Comparison of ENCODE assay signal across 9 cellular contexts in the genomic region with DNA sequence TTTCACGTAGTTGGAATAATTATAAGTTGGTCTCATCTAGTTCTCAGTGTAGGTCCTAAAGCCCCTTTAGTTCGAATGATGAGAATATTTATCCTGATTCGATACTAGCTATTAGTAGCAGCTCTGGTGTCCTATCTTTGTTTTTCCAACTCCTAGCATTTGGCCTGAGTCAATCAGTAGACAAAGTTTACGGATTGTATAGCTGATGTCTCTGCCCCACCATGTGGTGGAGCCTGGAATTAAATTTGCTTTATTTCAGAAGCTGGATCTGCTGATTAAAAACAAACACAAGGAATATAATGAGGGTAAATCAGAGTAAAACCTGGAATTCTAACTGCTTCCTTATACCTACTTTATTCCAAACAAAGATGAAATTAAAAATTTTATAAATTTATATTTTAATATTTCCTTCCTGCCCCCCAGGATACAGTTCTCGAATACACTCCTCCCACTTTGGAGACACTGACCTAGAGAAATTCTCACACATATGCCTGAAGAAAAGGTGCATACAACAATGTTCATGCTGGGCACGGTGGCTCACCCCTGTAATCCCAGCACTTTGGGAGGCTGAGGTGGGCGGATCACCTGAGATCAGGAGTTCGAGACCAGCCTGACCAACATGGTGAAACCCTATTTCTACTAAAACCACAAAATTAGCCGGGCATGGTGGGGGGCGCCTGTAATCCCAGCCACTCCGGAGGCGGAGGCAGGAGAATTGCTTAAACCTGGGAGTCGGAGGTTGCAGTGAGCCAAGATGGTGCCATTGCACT. TPM values are rescaled to one million over a fixed set of nuclear protein-coding genes. Genes with fewer than 3 reads are reported as not detected.
DNase-seq lines count a peak whose midpoint lies in the region; ATAC-seq and TF ChIP-seq lines count a peak whose summit lies in the region.
"Had no signal": no experiment of that assay in that cellular context is flagged by ENCODE, and none has a peak within 500 bp of the region (broad histone marks: within the 10 kb centered on the region; RNA-seq: fewer than 3 reads in every experiment).

No MANE protein-coding gene starts in this region.

- no peaks in the 10 kb centered on the region for H3K4me1 Mint-ChIP-seq in stimulated activated effector memory CD8-positive, alpha-beta T cell treated with anti-CD3 and anti-CD28 coated beads, Interleukin-12 subunit alpha, Interleukin-12 subunit beta, amount 100 ng/mL, for 72 hours

- dilution Hi-C loops in mammary epithelial cell (cut with HindIII; ENCODE audit: low sequenced_read_pairs), result no loop called here

- intact Hi-C loops in mammary epithelial cell (cut with micrococcal nuclease), result loop anchor here (1.0 to 5.0 kb wide), 2 partner anchors 131 to 396 kb away; no protein-coding TSS in a partner anchor
- intact Hi-C loops in uterus (cut with DNase I; ENCODE audit: low total_unique reads), result no loop called here

- DNase-seq in BE2C, result peak; percentile 57
- DNase-seq in NCI-H446 treated with DMSO at 0.1 percent for 48 hours (lab: John Stamatoyannopoulos, UW), result peak; percentile 34
- peak; percentile 32 for DNase-seq in mammary epithelial cell
- no peak for DNase-seq in kidney epithelial cell (ENCODE audit: low read depth)
- no peak for DNase-seq in uterus
- no peak for DNase-seq in stimulated activated effector memory CD8-positive, alpha-beta T cell treated with anti-CD3 and anti-CD28 coated beads, Interleukin-12 subunit alpha, Interleukin-12 subunit beta, amount 100 ng/mL, for 72 hours (ENCODE audit: low spot score in 2 of 2)

- no peak overlapping the region for H3K9ac ChIP-seq in mammary epithelial cell (ENCODE audit: insufficient read depth, low read length)

- H3K27ac ChIP-seq in mammary epithelial cell (ENCODE audit: insufficient read depth, low read depth, low read length), result no peak overlapping the region
- H3K27ac ChIP-seq in uterus, result no peak overlapping the region

- no TSS peak for BruUV-seq in mammary epithelial cell (replicated peaks; lab: Mats Ljungman, UMichigan)

- H3K27ac Mint-ChIP-seq in stimulated activated effector memory CD8-positive, alpha-beta T cell treated with anti-CD3 and anti-CD28 coated beads, Interleukin-12 subunit alpha, Interleukin-12 subunit beta, amount 100 ng/mL, for 72 hours, result no peak overlapping the region
- H3K27ac Mint-ChIP-seq: IgD-negative memory B cell had no signal

- no peak for ATAC-seq in GM19463 (IDR thresholded peaks at IDR 0.05; ENCODE audit: unreplicated experiment)
- ATAC-seq in stimulated activated effector memory CD8-positive, alpha-beta T cell treated with anti-CD3 and anti-CD28 coated beads, Interleukin-12 subunit alpha, Interleukin-12 subunit beta, amount 100 ng/mL, for 72 hours, result no peak

- no peak overlapping the region for H2AFZ ChIP-seq in mammary epithelial cell (ENCODE audit: low read depth, low read length)

- TF ChIP-seq CTCF in BE2C (IDR thresholded peaks at IDR 0.05; ENCODE audit: low read depth, low read length) (peak; percentile 76), GM12875 (IDR thresholded peaks at IDR 0.05; ENCODE audit: borderline replicate concordance, insufficient read depth, low read depth, low read length) (peak; percentile 40; the same call in 1 of the 2 replicates), mammary epithelial cell (conservative IDR thresholded peaks at IDR 0.05 in 1 of 2, IDR thresholded peaks at IDR 0.05 in 1 of 2; ENCODE audit: extremely low read depth in 1 of 2, insufficient read depth in 1 of 2, low read depth in 1 of 2, low read length in 2 of 2) (peak; percentile 66 to 69), kidney epithelial cell (IDR thresholded peaks at IDR 0.05; ENCODE audit: insufficient read depth, low read length, poor library complexity, severe bottlenecking) (peak; percentile 56), uterus (IDR thresholded peaks at IDR 0.05) (peak; percentile 34 to 52 (median 48))

- no peaks in the 10 kb centered on the region for H3K79me2 ChIP-seq in mammary epithelial cell (ENCODE audit: insufficient read depth, low read length)

- H3K4me2 ChIP-seq in mammary epithelial cell (ENCODE audit: insufficient read depth, low read depth, low read length), result no peak overlapping the region

- in situ Hi-C loops in mammary epithelial cell (cut with MboI; ENCODE audit: low sequenced_read_pairs in 2 of 2), result no loop called here

- H3K9me3 Mint-ChIP-seq in stimulated activated effector memory CD8-positive, alpha-beta T cell treated with anti-CD3 and anti-CD28 coated beads, Interleukin-12 subunit alpha, Interleukin-12 subunit beta, amount 100 ng/mL, for 72 hours, result no peaks in the 10 kb centered on the region
- H3K9me3 Mint-ChIP-seq: IgD-negative memory B cell had no signal

- no peaks in the 10 kb centered on the region for H3K4me1 ChIP-seq in BE2C
- peaks cover 8% of the 10 kb centered on the region for H3K4me1 ChIP-seq in mammary epithelial cell (ENCODE audit: insufficient read depth, low read length)
- no peaks in the 10 kb centered on the region for H3K4me1 ChIP-seq in uterus

- H3K9me3 ChIP-seq in BE2C (no peaks in the 10 kb centered on the region), mammary epithelial cell (replicated peaks; ENCODE audit: insufficient read depth, low read length) (no peaks in the 10 kb centered on the region), uterus (no peaks in the 10 kb centered on the region)

- H4K20me1 ChIP-seq in mammary epithelial cell (ENCODE audit: insufficient read depth, low read length), result no peaks in the 10 kb centered on the region

- no peaks in the 10 kb centered on the region for H3K27me3 ChIP-seq in BE2C
- no peaks in the 10 kb centered on the region for H3K27me3 ChIP-seq in mammary epithelial cell (ENCODE audit: insufficient read depth, low read length)
- no peaks in the 10 kb centered on the region for H3K27me3 ChIP-seq in kidney epithelial cell (ENCODE audit: control insufficient read depth, insufficient read depth, low read length)
- H3K27me3 ChIP-seq in uterus, result no peaks in the 10 kb centered on the region

- 58% methylated on average over 12 of the region's 13 CpGs for WGBS in mammary epithelial cell (ENCODE audit: low coverage, missing lambda C conversion rate)

- CTCF ChIA-PET in mammary epithelial cell (lab: Charles Lee; ENCODE audit: low non-redundant PET), result interaction anchor here (1.1 kb wide), 1 partner anchor 10 kb away, joined by 5 read pairs; a partner anchor contains a TSS

- H3K36me3 ChIP-seq in BE2C, result no peaks in the 10 kb centered on the region
- no peaks in the 10 kb centered on the region for H3K36me3 ChIP-seq in mammary epithelial cell (ENCODE audit: insufficient read depth, low read length)
- no peaks in the 10 kb centered on the region for H3K36me3 ChIP-seq in kidney epithelial cell (ENCODE audit: control insufficient read depth, insufficient read depth, low read length)
- H3K36me3 ChIP-seq in uterus, result no peaks in the 10 kb centered on the region

- no peak overlapping the region for H3K4me3 Mint-ChIP-seq in stimulated activated effector memory CD8-positive, alpha-beta T cell treated with anti-CD3 and anti-CD28 coated beads, Interleukin-12 subunit alpha, Interleukin-12 subunit beta, amount 100 ng/mL, for 72 hours
- H3K4me3 Mint-ChIP-seq: IgD-negative memory B cell had no signal

- no peak for TF ChIP-seq POLR2A in uterus (IDR thresholded peaks at IDR 0.05)

- no peaks in the 10 kb centered on the region for H3K36me3 Mint-ChIP-seq in stimulated activated effector memory CD8-positive, alpha-beta T cell treated with anti-CD3 and anti-CD28 coated beads, Interleukin-12 subunit alpha, Interleukin-12 subunit beta, amount 100 ng/mL, for 72 hours
- H3K36me3 Mint-ChIP-seq: IgD-negative memory B cell had no signal

- H3K4me3 ChIP-seq in BE2C (ENCODE audit: low read depth, low read length) (no peak overlapping the region), GM12875 (ENCODE audit: low read depth, low read length) (no peak overlapping the region), mammary epithelial cell (replicated peaks in 1 of 3; ENCODE audit: insufficient read depth in 1 of 3, low read depth in 2 of 3, low read length in 3 of 3) (no peak overlapping the region), kidney epithelial cell (ENCODE audit: low read depth, low read length) (no peak overlapping the region), uterus (no peak overlapping the region)

RNA-seq across cellular contexts. Expression of a gene that starts 7.6 kb away (rescaled TPM):
- 10.7 TPM for polyA plus RNA-seq in BE2C (2012; ENCODE audit: insufficient read depth, insufficient read length, low read depth)
- 10 to 100 TPM in 1 of 2 donors, 1 to 10 TPM in 1; 4.0 to 11.9 TPM for total RNA-seq in mammary epithelial cell
- 5.2 TPM for polyA plus RNA-seq in mammary epithelial cell
- polyA minus RNA-seq in mammary epithelial cell, result 4.5 TPM
- total RNA-seq in kidney epithelial cell, result 5.6 and 6.4 TPM in 2 replicates
- 10 to 100 TPM in 2 of 4 donors, 1 to 10 TPM in 2; 1.5 to 16.3 (median 8.5) TPM for total RNA-seq in uterus

RNA-seq across cellular contexts. Expression of a gene that starts 9.4 kb away (rescaled TPM):
- polyA plus RNA-seq in BE2C (2012; ENCODE audit: insufficient read depth, insufficient read length, low read depth), result 34.8 TPM
- total RNA-seq in mammary epithelial cell, result 10 to 100 TPM; 39.3 to 40.4 TPM
- polyA plus RNA-seq in mammary epithelial cell, result 5.3 TPM
- polyA minus RNA-seq in mammary epithelial cell, result 20.9 TPM
- 31.1 and 44.4 TPM in 2 replicates for total RNA-seq in kidney epithelial cell
- 100 to 1,000 TPM in 2 of 4 donors, 10 to 100 TPM in 2; 44.1 to 138 (median 108) TPM for total RNA-seq in uterus

Comparison
In these comparisons a context has a peak if more than half of its experiments do, and no peak if none do; other contexts are left out.
1. DNase-seq: peak in BE2C (single experiment), NCI-H446 treated with DMSO at 0.1 percent for 48 hours (single experiment) and mammary epithelial cell (single experiment); none in kidney epithelial cell (single experiment), uterus (0 of 2) and stimulated activated effector memory CD8-positive, alpha-beta T cell treated with anti-CD3 and anti-CD28 coated beads, Interleukin-12 subunit alpha, Interleukin-12 subunit beta, amount 100 ng/mL, for 72 hours (0 of 2).
2. Peak in every context shown above with its lines, with median percentiles within 50 percentile points of each other: CTCF ChIP-seq.